Comparison of ENCODE assay signal across 8 cellular contexts in genomic region chr2:11155326-11156059, GRCh38. TPM values are rescaled to one million over a fixed set of nuclear protein-coding genes. Genes with fewer than 3 reads are reported as not detected.
DNase-seq lines count a peak whose midpoint lies in the region; ATAC-seq and TF ChIP-seq lines count a peak whose summit lies in the region.

TSS of gene SLC66A3 (plus strand) at chr2:11155467. CDS start at chr2:11155547, 80 bp downstream.

- H3K4me3 Mint-ChIP-seq in activated T-helper 2 cell treated with anti-CD3 and anti-CD28 coated beads, Interferon-gamma antibody, Interleukin-2, Interleukin-4, amounts not matched to agents 10 μg/mL and 5 μg/mL and 100 μg/mL, durations not matched to agents 14 hours and 24 hours and 36 hours (ENCODE audit: low read depth) = peak within 1 kb of the TSS; percentile 83

- H3K27ac ChIP-seq in heart left ventricle = peak within 1 kb of the TSS; percentile 66 to 97 (median 94)

- no peaks in the 10 kb centered on the region for H3K27me3 ChIP-seq in heart left ventricle

- peak within 1 kb of the TSS; percentile 75 for H3K27ac Mint-ChIP-seq in activated T-helper 2 cell treated with anti-CD3 and anti-CD28 coated beads, Interferon-gamma antibody, Interleukin-2, Interleukin-4, amounts not matched to agents 10 μg/mL and 5 μg/mL and 100 μg/mL, durations not matched to agents 14 hours and 24 hours and 36 hours

- TF ChIP-seq POLR2A in heart left ventricle (IDR thresholded peaks at IDR 0.05) = peak in 1 of 2 donors; percentile 89

- H3K27me3 Mint-ChIP-seq in activated T-helper 2 cell treated with anti-CD3 and anti-CD28 coated beads, Interferon-gamma antibody, Interleukin-2, Interleukin-4, amounts not matched to agents 10 μg/mL and 5 μg/mL and 100 μg/mL, durations not matched to agents 14 hours and 24 hours and 36 hours (ENCODE audit: low read depth) = peaks cover 13% of the 10 kb centered on the region

- ATAC-seq in GM19452 (IDR thresholded peaks at IDR 0.05; ENCODE audit: unreplicated experiment) (peak; percentile 87), HG03520 (IDR thresholded peaks at IDR 0.05; ENCODE audit: unreplicated experiment) (peak; percentile 80), heart left ventricle (peak; percentile 74 to 89 (median 84))

- peak within 1 kb of the TSS; percentile 50 to 98 (median 87) for H3K4me3 ChIP-seq in heart left ventricle

- peak in 3 of 12 donors; percentile 20 to 34 (median 25) for TF ChIP-seq CTCF in heart left ventricle (IDR thresholded peaks at IDR 0.05)

- H3K36me3 Mint-ChIP-seq in activated T-helper 2 cell treated with anti-CD3 and anti-CD28 coated beads, Interferon-gamma antibody, Interleukin-2, Interleukin-4, amounts not matched to agents 10 μg/mL and 5 μg/mL and 100 μg/mL, durations not matched to agents 14 hours and 24 hours and 36 hours (ENCODE audit: low read depth) = no peaks in the 10 kb centered on the region

- H3K36me3 ChIP-seq in heart left ventricle = peaks cover 0 to under 1% (median 0%) of the 10 kb centered on the region in 9 donors

- no peaks in the 10 kb centered on the region for H3K9me3 Mint-ChIP-seq in activated T-helper 2 cell treated with anti-CD3 and anti-CD28 coated beads, Interferon-gamma antibody, Interleukin-2, Interleukin-4, amounts not matched to agents 10 μg/mL and 5 μg/mL and 100 μg/mL, durations not matched to agents 14 hours and 24 hours and 36 hours

- no peaks in the 10 kb centered on the region for H3K9me3 ChIP-seq in heart left ventricle

- intact Hi-C loops in activated T-helper 2 cell treated with anti-CD3 and anti-CD28 coated beads, Interferon-gamma antibody, Interleukin-2, Interleukin-4, amounts not matched to agents 10 μg/mL and 5 μg/mL and 100 μg/mL, durations not matched to agents 14 hours and 24 hours and 36 hours (cut with micrococcal nuclease) = loop anchor here (1.0 to 10.0 kb wide), 6 partner anchors 23 to 1311 kb away; partner anchors contain the start of genes ROCK2 and TAF1B
- intact Hi-C loops in heart left ventricle (cut with DNase I) = loop anchor here in 4 of 10 donors (1.0 to 10.0 kb wide), 3 partner anchors 23 to 189 kb away; partner anchors contain the start of gene ROCK2 (in 3 of the 4)

- 2 to 15% (median 8%) methylated on average over 19 to 77 of the region's 79 CpGs for WGBS in heart left ventricle, 4 donors

- peaks cover 0 to 28% (median 15%) of the 10 kb centered on the region in 12 donors for H3K4me1 ChIP-seq in heart left ventricle

- DNase-seq in DMS153 treated with DMSO at 0.1 percent for 48 hours (lab: John Stamatoyannopoulos, UW; ENCODE audit: unreplicated experiment) (peak; percentile 89), NCI-H526 treated with DMSO at 0.1 percent for 48 hours (lab: John Stamatoyannopoulos, UW) (peak; percentile 90), heart left ventricle (no peak), pulmonary artery endothelial cell (ENCODE audit: low read depth, low spot score) (peak; percentile 49)
- DNase-seq in activated T-helper 2 cell treated with anti-CD3 and anti-CD28 coated beads, Interferon-gamma antibody, Interleukin-2, Interleukin-4, amounts not matched to agents 10 μg/mL and 5 μg/mL and 100 μg/mL, durations not matched to agents 14 hours and 24 hours and 36 hours (ENCODE audit: low spot score) = no peak
- no peak for DNase-seq in activated effector memory CD4-positive, alpha-beta T cell treated with anti-CD3 and anti-CD28 coated beads, Interleukin-2, amount 50 U/mL, for 16 hours

- H3K4me1 Mint-ChIP-seq in activated T-helper 2 cell treated with anti-CD3 and anti-CD28 coated beads, Interferon-gamma antibody, Interleukin-2, Interleukin-4, amounts not matched to agents 10 μg/mL and 5 μg/mL and 100 μg/mL, durations not matched to agents 14 hours and 24 hours and 36 hours (ENCODE audit: low read depth) = peaks cover 10% of the 10 kb centered on the region

RNA-seq across cellular contexts. Expression of gene SLC66A3, which starts in this region (rescaled TPM):
- total RNA-seq in activated T-helper 2 cell treated with anti-CD3 and anti-CD28 coated beads, Interferon-gamma antibody, Interleukin-2, Interleukin-4, amounts not matched to agents 10 μg/mL and 5 μg/mL and 100 μg/mL, durations not matched to agents 14 hours and 24 hours and 36 hours = 10.0 and 10.3 TPM in 2 replicates
- total RNA-seq in heart left ventricle = 10 to 100 TPM in 4 of 9 donors, 1 to 10 TPM in 5; 4.7 to 19.5 (median 9.7) TPM
- 1 to 10 TPM; 5.5 to 8.0 TPM for polyA plus RNA-seq in heart left ventricle
- 21.3 and 29.9 TPM in 2 replicates for total RNA-seq in pulmonary artery endothelial cell

Comparison
In these comparisons a context has a peak if more than half of its experiments do, and no peak if none do; other contexts are left out.
1. DNase-seq: peak in DMS153 treated with DMSO at 0.1 percent for 48 hours (single experiment), NCI-H526 treated with DMSO at 0.1 percent for 48 hours (single experiment) and pulmonary artery endothelial cell (single experiment); none in activated T-helper 2 cell treated with anti-CD3 and anti-CD28 coated beads, Interferon-gamma antibody, Interleukin-2, Interleukin-4, amounts not matched to agents 10 μg/mL and 5 μg/mL and 100 μg/mL, durations not matched to agents 14 hours and 24 hours and 36 hours (single experiment), heart left ventricle (0 of 5) and activated effector memory CD4-positive, alpha-beta T cell treated with anti-CD3 and anti-CD28 coated beads, Interleukin-2, amount 50 U/mL, for 16 hours (single experiment).
2. Peak in every context shown above with its lines, with median percentiles within 50 percentile points of each other: ATAC-seq.